ENCODE assay signal across 11 cellular contexts in genomic region chr2:11483806-11484147, GRCh38. TPM values are rescaled to one million over a fixed set of nuclear protein-coding genes. Genes with fewer than 3 reads are reported as not detected.
A peak's percentile ranks its signal among the peaks of the same experiment; 100 is the strongest.
DNase-seq lines count a peak whose midpoint lies in the region; ATAC-seq and TF ChIP-seq lines count a peak whose summit lies in the region.
"Had no signal": no experiment of that assay in that cellular context is flagged by ENCODE, and none has a peak within 500 bp of the region (broad histone marks: within the 10 kb centered on the region; RNA-seq: fewer than 3 reads in every experiment).

No MANE protein-coding gene starts in this region.

- no peaks in the 10 kb centered on the region for H3K9me3 ChIP-seq in HEK293 (ENCODE audit: control insufficient read depth, insufficient read depth, low read depth, low read length)
- no peaks in the 10 kb centered on the region for H3K9me3 ChIP-seq in endocrine pancreas (ENCODE audit: control insufficient read depth, low read length)

- H3K4me1 Mint-ChIP-seq in progenitor cell of endocrine pancreas (ENCODE audit: low read depth), result peaks cover 8% of the 10 kb centered on the region

- POLR2A ChIA-PET in HEK293 (lab: Yijun Ruan, JAX), result no interaction called here

- H3K4me1 ChIP-seq in HEK293 (ENCODE audit: control insufficient read depth, insufficient read depth, low read length), result peaks cover 8% of the 10 kb centered on the region
- no peaks in the 10 kb centered on the region for H3K4me1 ChIP-seq in endocrine pancreas (ENCODE audit: control insufficient read depth, insufficient read depth, low read length)

- H3K27ac ChIP-seq in HEK293 (ENCODE audit: extremely low read depth, low read depth, low read length), result 0 out of 2 replicates have a peak overlapping the region, but pooled peaks have one; percentile 72
- H3K27ac ChIP-seq: epithelial cell of prostate had no signal

- H3K36me3 ChIP-seq in HEK293 (ENCODE audit: control insufficient read depth in 2 of 2, insufficient read depth in 1 of 2, low read length in 2 of 2) (no peaks in the 10 kb centered on the region), endocrine pancreas (ENCODE audit: control insufficient read depth, insufficient read depth, low read length) (no peaks in the 10 kb centered on the region)

- no peak for TF ChIP-seq CTCF in HEK293 (tag by site-specific recombination; IDR thresholded peaks at IDR 0.05)
- no peak for TF ChIP-seq CTCF in progenitor cell of endocrine pancreas (IDR thresholded peaks at IDR 0.05; ENCODE audit: unreplicated experiment)

- DNase-seq in NCI-H510A treated with DMSO at 0.1 percent for 48 hours (lab: John Stamatoyannopoulos, UW) (peak; percentile 25), NCI-H510A (lab: John Stamatoyannopoulos, UW) (no peak), progenitor cell of endocrine pancreas (ENCODE audit: low spot score, unreplicated experiment) (no peak), OCI-M2 (lab: John Stamatoyannopoulos, UW; ENCODE audit: unreplicated experiment) (no peak)
- DNase-seq in stimulated activated CD4-positive, alpha-beta T cell treated with anti-CD3 and anti-CD28 coated beads, Interleukin-4, amount 100 ng/mL, for 4 hours, result no peak
- DNase-seq: stimulated activated CD4-positive, alpha-beta T cell treated with anti-CD3 and anti-CD28 coated beads, Interleukin-2, amount 100 ng/mL, for 48 hours had no signal

- CTCF ChIA-PET in HEK293 (lab: Yijun Ruan, JAX), result interaction anchor here (1.0 to 12.5 kb wide), 2 partner anchors 35 to 98 kb away, joined by 3 to 282 read pairs; no protein-coding TSS in a partner anchor

- no peaks in the 10 kb centered on the region for H3K27me3 ChIP-seq in endocrine pancreas (ENCODE audit: control insufficient read depth, insufficient read depth, low read length)

- no peak overlapping the region for H3K9ac ChIP-seq in endocrine pancreas (ENCODE audit: control insufficient read depth, insufficient read depth, low read length)

- H3K27me3 Mint-ChIP-seq in progenitor cell of endocrine pancreas, result peaks cover 26% of the 10 kb centered on the region

- peaks cover 6% of the 10 kb centered on the region for H3K36me3 Mint-ChIP-seq in progenitor cell of endocrine pancreas (ENCODE audit: insufficient read depth)
- H3K36me3 Mint-ChIP-seq: naive thymus-derived CD4-positive, alpha-beta T cell had no signal

- H3K27ac Mint-ChIP-seq in progenitor cell of endocrine pancreas, result peak overlapping the region; percentile 99
- H3K27ac Mint-ChIP-seq: naive thymus-derived CD4-positive, alpha-beta T cell had no signal

- H3K4me3 ChIP-seq in HEK293 (ENCODE audit: low read depth, low read length) (no peak overlapping the region), endocrine pancreas (ENCODE audit: control insufficient read depth, insufficient read depth, low read length) (peak overlapping the region; percentile 60)

- peak overlapping the region; percentile 93 for H3K4me3 Mint-ChIP-seq in progenitor cell of endocrine pancreas (ENCODE audit: low read depth)

- ATAC-seq in HG03354 (IDR thresholded peaks at IDR 0.05; ENCODE audit: poor library complexity, severe bottlenecking, unreplicated experiment), result no peak

- H3K9me3 Mint-ChIP-seq in progenitor cell of endocrine pancreas (ENCODE audit: low read depth), result no peaks in the 10 kb centered on the region

TF ChIP-seq in HEK293, 187 proteins besides CTCF, POLR2A, EP300 and RAD21 (continues in another document):
- peak; percentile 30; the same call in 1 of the 2 replicates for TF ChIP-seq OSR2 (tag by site-specific recombination; IDR thresholded peaks at IDR 0.05)
- TF ChIP-seq ZNF548 (tag by site-specific recombination; IDR thresholded peaks at IDR 0.05), result no peak
- TF ChIP-seq ZNF660 (tag by site-specific recombination; IDR thresholded peaks at IDR 0.05), result no peak
- no peak for TF ChIP-seq ZNF521 (tag by site-specific recombination; IDR thresholded peaks at IDR 0.05)
- TF ChIP-seq GLIS2 (tag by site-specific recombination; IDR thresholded peaks at IDR 0.05), result no peak
- TF ChIP-seq MZF1 (tag by site-specific recombination; IDR thresholded peaks at IDR 0.05; ENCODE audit: borderline replicate concordance), result peak; percentile 39; the same call in 1 of the 2 replicates
- TF ChIP-seq, protein P1, sequence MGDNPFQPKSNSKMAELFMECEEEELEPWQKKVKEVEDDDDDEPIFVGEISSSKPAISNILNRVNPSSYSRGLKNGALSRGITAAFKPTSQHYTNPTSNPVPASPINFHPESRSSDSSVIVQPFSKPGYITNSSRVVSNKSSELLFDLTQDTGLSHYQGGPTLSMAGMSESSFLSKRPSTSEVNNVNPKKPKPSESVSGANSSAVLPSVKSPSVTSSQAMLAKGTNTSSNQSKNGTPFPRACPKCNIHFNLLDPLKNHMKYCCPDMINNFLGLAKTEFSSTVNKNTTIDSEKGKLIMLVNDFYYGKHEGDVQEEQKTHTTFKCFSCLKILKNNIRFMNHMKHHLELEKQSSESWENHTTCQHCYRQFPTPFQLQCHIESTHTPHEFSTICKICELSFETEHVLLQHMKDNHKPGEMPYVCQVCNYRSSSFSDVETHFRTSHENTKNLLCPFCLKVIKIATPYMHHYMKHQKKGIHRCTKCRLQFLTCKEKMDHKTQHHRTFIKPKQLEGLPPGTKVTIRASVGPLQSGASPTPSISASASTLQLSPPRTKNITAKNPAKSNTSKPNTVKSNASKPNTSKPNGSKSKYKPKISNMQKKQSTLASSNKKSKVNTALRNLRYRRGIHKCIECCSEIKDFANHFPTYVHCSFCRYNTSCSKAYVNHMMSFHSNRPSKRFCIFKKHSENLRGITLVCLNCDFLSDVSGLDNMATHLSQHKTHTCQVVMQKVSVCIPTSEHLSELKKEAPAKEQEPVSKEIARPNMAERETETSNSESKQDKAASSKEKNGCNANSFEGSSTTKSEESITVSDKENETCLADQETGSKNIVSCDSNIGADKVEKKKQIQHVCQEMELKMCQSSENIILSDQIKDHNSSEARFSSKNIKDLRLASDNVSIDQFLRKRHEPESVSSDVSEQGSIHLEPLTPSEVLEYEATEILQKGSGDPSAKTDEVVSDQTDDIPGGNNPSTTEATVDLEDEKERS (tag by site-specific recombination; IDR thresholded peaks at IDR 0.05), result no peak
- no peak for TF ChIP-seq ZNF274 (IDR thresholded peaks at IDR 0.05; ENCODE audit: low read length)
- TF ChIP-seq ZNF274 (tag by site-specific recombination; IDR thresholded peaks at IDR 0.05; ENCODE audit: borderline replicate concordance), result no peak
- TF ChIP-seq WT1 (tag by site-specific recombination; IDR thresholded peaks at IDR 0.05), result peak; percentile 58; the same call in 1 of the 2 replicates
- no peak for TF ChIP-seq ZNF433 (tag by site-specific recombination; IDR thresholded peaks at IDR 0.05; ENCODE audit: low read depth)
- TF ChIP-seq TRIM28 (IDR thresholded peaks at IDR 0.05; ENCODE audit: borderline replicate concordance, low read length), result no peak
- no peak for TF ChIP-seq KLF17 (tag by site-specific recombination; IDR thresholded peaks at IDR 0.05)
- TF ChIP-seq, protein P2, sequence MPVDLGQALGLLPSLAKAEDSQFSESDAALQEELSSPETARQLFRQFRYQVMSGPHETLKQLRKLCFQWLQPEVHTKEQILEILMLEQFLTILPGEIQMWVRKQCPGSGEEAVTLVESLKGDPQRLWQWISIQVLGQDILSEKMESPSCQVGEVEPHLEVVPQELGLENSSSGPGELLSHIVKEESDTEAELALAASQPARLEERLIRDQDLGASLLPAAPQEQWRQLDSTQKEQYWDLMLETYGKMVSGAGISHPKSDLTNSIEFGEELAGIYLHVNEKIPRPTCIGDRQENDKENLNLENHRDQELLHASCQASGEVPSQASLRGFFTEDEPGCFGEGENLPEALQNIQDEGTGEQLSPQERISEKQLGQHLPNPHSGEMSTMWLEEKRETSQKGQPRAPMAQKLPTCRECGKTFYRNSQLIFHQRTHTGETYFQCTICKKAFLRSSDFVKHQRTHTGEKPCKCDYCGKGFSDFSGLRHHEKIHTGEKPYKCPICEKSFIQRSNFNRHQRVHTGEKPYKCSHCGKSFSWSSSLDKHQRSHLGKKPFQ (tag by site-specific recombination; IDR thresholded peaks at IDR 0.05), result no peak
- no peak for TF ChIP-seq ZBTB17 (tag by site-specific recombination; IDR thresholded peaks at IDR 0.05)
- TF ChIP-seq ZBTB21 (tag by site-specific recombination; IDR thresholded peaks at IDR 0.05), result no peak
- TF ChIP-seq ZXDB (tag by site-specific recombination; IDR thresholded peaks at IDR 0.05), result no peak

RNA-seq across cellular contexts. Expression of gene E2F6, which starts 17.8 kb away (rescaled TPM):
- total RNA-seq in progenitor cell of endocrine pancreas, result 21.4 and 22.9 TPM in 2 replicates

RNA-seq across cellular contexts. Expression of gene GREB1, which starts 50.1 kb away (rescaled TPM):
- total RNA-seq in progenitor cell of endocrine pancreas, result 78.8 and 82.5 TPM in 2 replicates
